In the genomic region with DNA sequence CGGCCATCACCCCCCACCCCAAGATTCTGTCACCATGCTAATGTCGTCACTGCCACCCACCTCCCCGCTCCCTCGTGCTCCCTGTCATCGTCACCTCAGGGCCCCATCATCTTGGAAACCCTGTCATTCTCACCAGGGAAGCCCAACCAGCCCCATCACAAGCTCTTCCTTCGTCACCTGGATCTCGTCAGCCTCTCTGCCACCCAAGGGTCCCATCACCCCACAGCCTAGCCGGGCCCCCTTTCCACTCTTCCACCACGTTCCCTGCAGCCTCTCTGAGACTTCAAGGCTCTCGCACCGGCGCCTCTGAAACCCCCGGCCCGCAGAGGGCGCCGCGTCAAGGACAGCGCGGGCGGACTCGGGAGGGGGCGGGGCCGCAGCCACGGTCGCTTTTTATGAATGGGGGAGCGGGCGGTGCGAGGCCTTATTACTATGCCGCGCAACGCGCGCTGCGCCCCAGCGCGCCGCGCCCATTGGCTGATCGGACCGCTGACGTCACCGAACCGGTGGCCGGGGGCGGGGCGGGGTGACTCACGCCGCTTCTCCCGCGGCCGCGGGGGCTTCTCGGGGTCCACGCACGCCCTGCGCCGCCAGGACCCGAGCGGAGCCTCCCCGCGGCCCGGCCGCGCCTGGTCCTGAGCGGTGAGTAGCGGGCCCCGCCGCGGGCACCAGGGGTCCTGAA, we compare ENCODE assay signal across 8 cellular contexts. TPM values are rescaled to one million over a fixed set of nuclear protein-coding genes. Genes with fewer than 3 reads are reported as not detected.
A peak's percentile ranks its signal among the peaks of the same experiment; 100 is the strongest.
DNase-seq lines count a peak whose midpoint lies in the region; ATAC-seq and TF ChIP-seq lines count a peak whose summit lies in the region.

TSS of gene GPR3 (plus strand) at position 527 of the 682 bp plus-strand sequence. CDS start 1,177 bp downstream, outside the sequence.

- H3K9ac ChIP-seq in liver (ENCODE audit: low read depth in 1 of 2, low read length in 2 of 2), result peak within 1 kb of the TSS in 1 of 2 donors; percentile 5

- DNase-seq in AML-193 (lab: John Stamatoyannopoulos, UW), result peak; percentile 77 to 88
- DNase-seq in NCI-H526 treated with DMSO at 0.1 percent for 48 hours (lab: John Stamatoyannopoulos, UW), result peak; percentile 74
- peak; percentile 93 for DNase-seq in activated CD4-positive, alpha-beta T cell treated with anti-CD3 and anti-CD28 coated beads, Interleukin-2, amount 50 U/mL, for 1 hour
- DNase-seq in dedifferentiated amniotic fluid mesenchymal stem cell (ENCODE audit: extremely low spot score), result peak; percentile 64
- peak; percentile 90 to 96 for DNase-seq in stimulated activated CD4-positive, alpha-beta T cell treated with anti-CD3 and anti-CD28 coated beads, Interleukin-2, amount 100 ng/mL, for 48 hours

- TF ChIP-seq CTCF in liver (IDR thresholded peaks at IDR 0.05; ENCODE audit: low read depth, low read length, missing input control), result peak; percentile 25

- H3K36me3 ChIP-seq in liver (ENCODE audit: control insufficient read depth in 4 of 4, insufficient read depth in 3 of 4, low read depth in 1 of 4, low read length in 3 of 4), result no peaks in the 10 kb centered on the region

- peak; percentile 40 for ATAC-seq in GM19043 (IDR thresholded peaks at IDR 0.05; ENCODE audit: low read depth, unreplicated experiment)
- peak; percentile 71 for ATAC-seq in HG03460 (IDR thresholded peaks at IDR 0.05; ENCODE audit: unreplicated experiment)

- no peaks in the 10 kb centered on the region for H3K27me3 ChIP-seq in liver (ENCODE audit: control insufficient read depth in 4 of 4, insufficient read depth in 4 of 4, low read length in 3 of 4)

- TF ChIP-seq RAD21 in liver (IDR thresholded peaks at IDR 0.05), result peak; percentile 52 to 63

- H3K4me1 ChIP-seq in liver (ENCODE audit: control insufficient read depth in 4 of 4, insufficient read depth in 4 of 4, low read length in 3 of 4), result peaks cover 5 to 12% (median 8%) of the 10 kb centered on the region in 4 donors

- H3K27ac ChIP-seq in liver (ENCODE audit: low read depth in 1 of 2, low read length in 2 of 2), result peak within 1 kb of the TSS; percentile 51 to 52

- H3K9me3 ChIP-seq in liver (ENCODE audit: control insufficient read depth in 4 of 4, low read length in 3 of 4), result no peaks in the 10 kb centered on the region

- 3% methylated on average over 69 of the region's 69 CpGs for WGBS in liver

- peak within 1 kb of the TSS in 1 of 3 donors; percentile 44 for H3K4me3 ChIP-seq in liver (ENCODE audit: low read depth in 1 of 3, low read length in 3 of 3)

TF ChIP-seq in liver, 16 proteins besides CTCF, POLR2A, EP300 and RAD21:
- TF ChIP-seq HNF4G (IDR thresholded peaks at IDR 0.05) (no peak), SP1 (IDR thresholded peaks at IDR 0.05) (peak; percentile 20)

RNA-seq across cellular contexts. Expression of gene GPR3, which starts in this region (rescaled TPM):
- under 1 TPM in 1 of 2 donors, not detected in 1; under 0.01 TPM for total RNA-seq in liver
- under 1 TPM in 1 of 2 donors, not detected in 1; 0.30 TPM for polyA plus RNA-seq in liver
